In the genomic region with DNA sequence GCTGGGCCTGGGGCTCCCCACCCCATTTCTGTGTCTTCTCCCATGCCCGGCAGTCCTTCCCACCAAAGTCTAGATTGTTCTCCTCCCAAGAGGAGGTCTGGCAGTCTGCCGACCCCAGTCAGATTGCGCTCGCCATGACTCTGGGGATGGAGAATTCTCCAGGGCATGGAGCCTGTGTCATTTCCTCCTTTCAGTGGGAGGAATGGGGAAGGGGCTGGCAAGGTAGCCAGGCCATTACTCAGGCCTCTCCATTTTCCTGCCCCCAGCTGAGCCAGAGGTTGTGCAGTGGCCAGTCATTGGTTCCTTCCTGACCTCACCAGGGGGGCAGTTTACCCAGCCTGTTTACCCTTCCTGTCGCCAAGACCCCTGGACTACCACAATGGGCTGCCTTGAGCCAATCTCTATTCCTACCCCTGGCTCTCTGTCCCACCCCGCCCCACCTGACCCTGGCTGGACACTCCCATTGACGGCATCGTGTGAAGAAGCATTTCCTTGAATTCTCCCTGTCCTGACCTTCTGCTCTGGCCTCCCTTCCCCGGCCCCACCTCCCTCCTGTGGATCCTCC, we compare ENCODE assay signal across 12 cellular contexts. TPM values are rescaled to one million over a fixed set of nuclear protein-coding genes. Genes with fewer than 3 reads are reported as not detected.
DNase-seq lines count a peak whose midpoint lies in the region; ATAC-seq and TF ChIP-seq lines count a peak whose summit lies in the region.
"Had no signal": no experiment of that assay in that cellular context is flagged by ENCODE, and none has a peak within 500 bp of the region (broad histone marks: within the 10 kb centered on the region; RNA-seq: fewer than 3 reads in every experiment).

No MANE protein-coding gene starts in this region.

- no peak for ATAC-seq in GM18909 (IDR thresholded peaks at IDR 0.05; ENCODE audit: poor library complexity, unreplicated experiment)

- H3K9me3 ChIP-seq in prostate gland, result no peaks in the 10 kb centered on the region

- H3K36me3 ChIP-seq in prostate gland, result no peaks in the 10 kb centered on the region

- no peaks in the 10 kb centered on the region for H3K27me3 ChIP-seq in prostate gland (replicated peaks; ENCODE audit: insufficient read depth)

- intact Hi-C loops in cardiac septum (cut with DNase I) (loop anchor here (2.0 kb wide), 1 partner anchor 14 kb away; no protein-coding TSS in a partner anchor), prostate gland (cut with DNase I) (no loop called here)

- DNase-seq in CD1c-positive myeloid dendritic cell (ENCODE audit: extremely low spot score), result peak; percentile 37
- peak; percentile 89 for DNase-seq in cardiac septum (ENCODE audit: low spot score)
- no peak for DNase-seq in prostate gland (ENCODE audit: low spot score)
- no peak for DNase-seq in cerebellum (ENCODE audit: low spot score)
- DNase-seq in foreskin melanocyte, result no peak
- DNase-seq in iPS-NIHi11 (ENCODE audit: low spot score), result no peak
- DNase-seq: activated CD4-positive, alpha-beta T cell treated with anti-CD3 and anti-CD28 coated beads for 1 hour; DMS53; H9; NCI-H1105 had no signal

- H3K27ac ChIP-seq in angular gyrus (ENCODE audit: low read depth, low read length), result peak overlapping the region; percentile 91
- H3K27ac ChIP-seq in prostate gland, result peak overlapping the region; percentile 73 to 76

- TF ChIP-seq POLR2A in prostate gland (IDR thresholded peaks at IDR 0.05), result no peak

- peaks cover 16% of the 10 kb centered on the region for H3K4me1 ChIP-seq in prostate gland (replicated peaks)

- 75% methylated on average over 9 of the region's 9 CpGs for WGBS in prostate gland

- no peak for TF ChIP-seq CTCF in prostate gland (IDR thresholded peaks at IDR 0.05)

- no peak overlapping the region for H3K4me3 ChIP-seq in prostate gland

RNA-seq across cellular contexts. Expression of a gene that starts 0.6 kb away (rescaled TPM):
- total RNA-seq in cardiac septum, result 829 TPM
- total RNA-seq in prostate gland, result 10 to 100 TPM; 13.7 to 61.0 TPM
- total RNA-seq in cerebellum, result 1.4 TPM

RNA-seq across cellular contexts. Expression of a gene that starts 20.0 kb away (rescaled TPM):
- total RNA-seq in cardiac septum (10.0 TPM), prostate gland (10 to 100 TPM in 1 of 2 donors, 1 to 10 TPM in 1; 1.2 to 14.1 TPM), cerebellum (1.8 TPM)

RNA-seq across cellular contexts. Expression of a gene that starts 59.8 kb away (rescaled TPM):
- total RNA-seq in cardiac septum (33.8 TPM), prostate gland (10 to 100 TPM; 33.6 to 40.3 TPM), cerebellum (35.5 TPM)

Comparison
In these comparisons a context has a peak if more than half of its experiments do, and no peak if none do; other contexts are left out.
1. DNase-seq: peak in CD1c-positive myeloid dendritic cell (single experiment) and cardiac septum (single experiment); none in prostate gland (single experiment), cerebellum (single experiment), foreskin melanocyte (single experiment) and iPS-NIHi11 (single experiment).
2. RNA of a gene that starts 0.6 kb away (total RNA-seq): 829 TPM in cardiac septum (single experiment); 13.7 to 61.0 TPM in prostate gland and 1.4 TPM in cerebellum (single experiment); every median in the first group is over 10 times any median in the second.